11 cellular contexts compared by ENCODE assay signal in the genomic region with DNA sequence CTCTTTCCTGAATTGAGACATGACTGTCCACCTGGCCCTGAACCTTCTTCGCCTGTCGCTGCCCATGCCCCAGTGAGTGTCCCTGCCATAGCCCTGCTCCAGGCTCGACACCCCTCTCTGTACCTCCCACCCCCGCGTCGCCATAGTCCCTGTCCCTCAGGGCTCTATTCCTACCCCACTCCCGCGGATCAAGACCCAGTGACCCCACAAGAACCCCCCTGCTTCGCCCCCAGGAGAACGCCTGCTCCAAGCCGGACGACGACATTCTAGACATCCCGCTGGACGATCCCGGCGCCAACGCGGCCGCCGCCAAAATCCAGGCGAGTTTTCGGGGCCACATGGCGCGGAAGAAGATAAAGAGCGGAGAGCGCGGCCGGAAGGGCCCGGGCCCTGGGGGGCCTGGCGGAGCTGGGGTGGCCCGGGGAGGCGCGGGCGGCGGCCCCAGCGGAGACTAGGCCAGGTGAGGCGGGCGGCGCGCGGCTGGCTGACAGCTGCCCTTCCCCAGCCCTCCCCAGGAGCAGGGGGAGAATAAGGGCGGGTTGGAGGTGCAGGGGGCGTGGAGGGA. TPM values are rescaled to one million over a fixed set of nuclear protein-coding genes. Genes with fewer than 3 reads are reported as not detected.
A peak's percentile ranks its signal among the peaks of the same experiment; 100 is the strongest.
DNase-seq lines count a peak whose midpoint lies in the region; ATAC-seq and TF ChIP-seq lines count a peak whose summit lies in the region.
"Had no signal": no experiment of that assay in that cellular context is flagged by ENCODE, and none has a peak within 500 bp of the region (broad histone marks: within the 10 kb centered on the region; RNA-seq: fewer than 3 reads in every experiment).

No MANE protein-coding gene starts in this region.

- H2BK5ac ChIP-seq in neuronal stem cell (ENCODE audit: low read length) = no peak overlapping the region

- H3K14ac ChIP-seq in neuronal stem cell (ENCODE audit: low read length) = no peak overlapping the region

- H3K27me3 ChIP-seq in Caco-2 (replicated peaks; ENCODE audit: control insufficient read depth, insufficient read depth, low read length) = peaks cover 2% of the 10 kb centered on the region; the same call in 1 of the 2 replicates
- H3K27me3 ChIP-seq in PC-9 (ENCODE audit: insufficient read depth, low read depth) = no peaks in the 10 kb centered on the region
- peaks cover 0 to 3% of the 10 kb centered on the region in 2 donors for H3K27me3 ChIP-seq in esophagus (ENCODE audit: control insufficient read depth in 1 of 2, insufficient read depth in 2 of 2, low read length in 2 of 2)
- H3K27me3 ChIP-seq in neuronal stem cell (ENCODE audit: control insufficient read depth in 3 of 3, insufficient read depth in 3 of 3, low read depth in 1 of 3, low read length in 3 of 3) = peaks cover 0 to 100% (median 62%) of the 10 kb centered on the region in 3 experiments
- H3K27me3 ChIP-seq in psoas muscle (ENCODE audit: insufficient read depth in 3 of 3, low read length in 2 of 3) = peaks cover 0 to 68% (median 15%) of the 10 kb centered on the region in 3 donors

- H2AK5ac ChIP-seq in neuronal stem cell (ENCODE audit: low read depth, low read length) = peak overlapping the region; percentile 12

- peaks cover 29% of the 10 kb centered on the region for H3K4me1 ChIP-seq in Caco-2
- H3K4me1 ChIP-seq in PC-9 (replicated peaks; ENCODE audit: insufficient read depth) = peaks cover 36% of the 10 kb centered on the region
- H3K4me1 ChIP-seq in esophagus (ENCODE audit: control insufficient read depth in 2 of 2, insufficient read depth in 2 of 2, low read length in 1 of 2) = peaks cover 4 to 8% of the 10 kb centered on the region in 2 donors
- H3K4me1 ChIP-seq in neuronal stem cell (ENCODE audit: control insufficient read depth in 2 of 2, insufficient read depth in 1 of 2, low read depth in 1 of 2, low read length in 2 of 2) = peaks cover 4 to 11% of the 10 kb centered on the region in 2 donors
- peaks cover 9% of the 10 kb centered on the region for H3K4me1 ChIP-seq in psoas muscle

- H3K4me2 ChIP-seq in PC-9 (peak overlapping the region; percentile 78), neuronal stem cell (ENCODE audit: insufficient read depth, low read length, poor library complexity, severe bottlenecking) (peak overlapping the region; percentile 52)

- peak overlapping the region; percentile 86 for H2BK15ac ChIP-seq in neuronal stem cell (ENCODE audit: low read length)

- peaks cover 2% of the 10 kb centered on the region; the same call in 1 of the 2 replicates for H3K79me2 ChIP-seq in PC-9 (ENCODE audit: low read depth)

- H3K9me3 Mint-ChIP-seq in Caco-2 (ENCODE audit: unreplicated experiment) = no peaks in the 10 kb centered on the region

- H3F3A ChIP-seq in PC-9 (ENCODE audit: insufficient read depth, low read depth) = peaks cover 42% of the 10 kb centered on the region

- no peaks in the 10 kb centered on the region for H3K9me2 ChIP-seq in PC-9 (ENCODE audit: insufficient read depth)

- no peak overlapping the region for H4K91ac ChIP-seq in neuronal stem cell (ENCODE audit: low read depth, low read length, poor library complexity)

- BruUV-seq in Caco-2 (replicated peaks; lab: Mats Ljungman, UMichigan) (no TSS peak), PC-9 (replicated peaks; lab: Mats Ljungman, UMichigan) (no TSS peak)

- H3K9me3 ChIP-seq in Caco-2 (no peaks in the 10 kb centered on the region), PC-9 (ENCODE audit: insufficient read depth, low read depth) (no peaks in the 10 kb centered on the region), esophagus (ENCODE audit: control insufficient read depth in 2 of 2, insufficient read depth in 1 of 2, low read depth in 1 of 2, low read length in 1 of 2) (no peaks in the 10 kb centered on the region), neuronal stem cell (replicated peaks in 1 of 2; ENCODE audit: control insufficient read depth in 2 of 2, insufficient read depth in 1 of 2, low read depth in 1 of 2, low read length in 2 of 2) (peaks cover 2 to 16% of the 10 kb centered on the region in 2 donors), psoas muscle (no peaks in the 10 kb centered on the region)
- H3K9me3 ChIP-seq: pancreas had no signal

- H3K9ac ChIP-seq in neuronal stem cell (ENCODE audit: low read depth, low read length, poor library complexity) = no peak overlapping the region

- no peak overlapping the region for H3K27ac Mint-ChIP-seq in Caco-2 (ENCODE audit: unreplicated experiment)

- no peaks in the 10 kb centered on the region for H4K20me1 ChIP-seq in PC-9 (ENCODE audit: insufficient read depth)

- H3K4ac ChIP-seq in neuronal stem cell (ENCODE audit: low read length) = no peak overlapping the region

- peaks cover 9% of the 10 kb centered on the region for H3K36me3 Mint-ChIP-seq in Caco-2 (ENCODE audit: insufficient read depth, unreplicated experiment)

- no peak for ATAC-seq in HG03378 (IDR thresholded peaks at IDR 0.05; ENCODE audit: unreplicated experiment)
- ATAC-seq in psoas muscle = no peak

- H2AFZ ChIP-seq in PC-9 (no peak overlapping the region), neuronal stem cell (ENCODE audit: low read length) (no peak overlapping the region)

- no peak overlapping the region for H3K23ac ChIP-seq in neuronal stem cell (ENCODE audit: low read depth, low read length, poor library complexity)

- H3K4me1 Mint-ChIP-seq in Caco-2 (ENCODE audit: low read depth, unreplicated experiment) = peaks cover 17% of the 10 kb centered on the region

- 33 to 43% methylated on average over 37 to 44 of the region's 44 CpGs for WGBS in esophagus, 2 donors
- WGBS in neuronal stem cell (ENCODE audit: extremely low coverage in 2 of 2, insufficient read length in 2 of 2, insufficient replicate concordance in 1 of 2), 2 donors = no CpG with 5 or more reads among the region's 44 CpGs
- WGBS in psoas muscle, 3 donors = 29 to 39% (median 36%) methylated on average over 43 to 44 of the region's 44 CpGs

- peak overlapping the region; percentile 84 for H3K4me3 Mint-ChIP-seq in Caco-2 (ENCODE audit: unreplicated experiment)

- H3K4me3 ChIP-seq in Caco-2 (ENCODE audit: low read depth, low read length) (peak overlapping the region; percentile 57), PC-9 (no peak overlapping the region), esophagus (ENCODE audit: low read depth in 1 of 2, low read length in 2 of 2) (peak overlapping the region; percentile 10 to 53), neuronal stem cell (ENCODE audit: low read length in 2 of 2) (no peak overlapping the region), psoas muscle (no peak overlapping the region)

- peaks cover 11% of the 10 kb centered on the region for H3K27me3 Mint-ChIP-seq in Caco-2 (ENCODE audit: insufficient read depth, unreplicated experiment)

- H3K36me3 ChIP-seq in Caco-2 (ENCODE audit: control insufficient read depth, insufficient read depth, low read length) = no peaks in the 10 kb centered on the region
- H3K36me3 ChIP-seq in PC-9 (ENCODE audit: low read depth) = 0 out of 2 replicates have a peak, but pooled peaks cover 3% of the 10 kb centered on the region
- H3K36me3 ChIP-seq in esophagus (ENCODE audit: control insufficient read depth in 2 of 2, insufficient read depth in 2 of 2, low read length in 1 of 2) = no peaks in the 10 kb centered on the region
- H3K36me3 ChIP-seq in neuronal stem cell (replicated peaks in 1 of 2; ENCODE audit: control insufficient read depth in 2 of 2, insufficient read depth in 2 of 2, low read length in 2 of 2) = peaks cover 0 to 20% of the 10 kb centered on the region in 2 donors
- H3K36me3 ChIP-seq in psoas muscle (ENCODE audit: insufficient read depth in 1 of 2, low read depth in 1 of 2) = no peaks in the 10 kb centered on the region
- H3K36me3 ChIP-seq: pancreas had no signal

- no peak overlapping the region for H4K8ac ChIP-seq in neuronal stem cell (ENCODE audit: low read depth, low read length)

- no peak overlapping the region for H2BK120ac ChIP-seq in neuronal stem cell (ENCODE audit: low read depth, low read length)

- TF ChIP-seq CTCF in Caco-2 (IDR thresholded peaks at IDR 0.05; ENCODE audit: insufficient read depth in 1 of 2, low read depth in 1 of 2, low read length in 1 of 2, severe bottlenecking in 1 of 2, unreplicated experiment in 1 of 2) (no peak), PC-9 (conservative IDR thresholded peaks at IDR 0.05) (no peak), psoas muscle (IDR thresholded peaks at IDR 0.05) (no peak)

- DNase-seq in Caco-2 (no peak), PC-9 (no peak), neuronal stem cell (ENCODE audit: low spot score) (no peak), NOMO-1 (lab: John Stamatoyannopoulos, UW; ENCODE audit: unreplicated experiment in 2 of 2) (no peak), psoas muscle (no peak), SK-N-DZ (ENCODE audit: low spot score) (no peak)
- DNase-seq: NCI-H1417 treated with DMSO at 0.1 percent for 48 hours had no signal

- CTCF ChIA-PET in Caco-2 (lab: Charles Lee) = interaction anchor here (0.5 to 2.2 kb wide), 12 partner anchors 13 to 901 kb away, joined by 3 to 71 read pairs (median 5); partner anchors contain the start of genes ESAM, MSANTD2, ROBO3 and SIAE
- CTCF ChIA-PET in PC-9 (lab: Charles Lee) = interaction anchor here (1.0 kb wide), 1 partner anchor 17 kb away, joined by 3 read pairs; the partner anchor contains the start of gene ESAM

- H3K27ac ChIP-seq in PC-9 (no peak overlapping the region), esophagus (ENCODE audit: low read depth in 2 of 2, low read length in 1 of 2) (no peak overlapping the region), neuronal stem cell (replicated peaks; ENCODE audit: low read length) (no peak overlapping the region), psoas muscle (no peak overlapping the region)
- H3K27ac ChIP-seq: pancreas, SK-N-MC had no signal

- H3K79me1 ChIP-seq in neuronal stem cell (ENCODE audit: low read depth, low read length) = no peaks in the 10 kb centered on the region

- peak overlapping the region; percentile 68 for H3K18ac ChIP-seq in neuronal stem cell (ENCODE audit: low read length)

- intact Hi-C loops in Caco-2 (cut with micrococcal nuclease; ENCODE audit: unreplicated experiment) (no loop called here), PC-9 (cut with micrococcal nuclease; ENCODE audit: unreplicated experiment) (loop anchor here (5.0 to 10.0 kb wide), 2 partner anchors 49 to 847 kb away; partner anchors contain the start of gene STT3A), psoas muscle (cut with DNase I) (no loop called here)

- H2BK12ac ChIP-seq in neuronal stem cell (ENCODE audit: low read length) = no peak overlapping the region

- POLR2A ChIA-PET in Caco-2 (lab: Charles Lee) = interaction anchor here (1.7 to 2.1 kb wide), 2 partner anchors 55 to 72 kb away, joined by 6 to 14 read pairs; partner anchors contain the start of genes MSANTD2, SIAE and SPA17
- POLR2A ChIA-PET in PC-9 (lab: Charles Lee; ENCODE audit: unreplicated experiment) = interaction anchor here (0.6 kb wide), 1 partner anchor 71 kb away, joined by 7 read pairs; no protein-coding TSS in a partner anchor

RNA-seq across cellular contexts. Expression of gene NRGN, which starts 5.6 kb away (rescaled TPM):
- 5.7 and 7.8 TPM in 2 replicates for total RNA-seq in Caco-2 (2022)
- total RNA-seq in PC-9 (2021) = 6.8 and 10.2 TPM in 2 replicates
- 1 to 10 TPM; 1.6 to 3.1 TPM for polyA plus RNA-seq in esophagus
- polyA plus RNA-seq in neuronal stem cell (2013, experiment 1 of 2) = 11.4 TPM
- 11.7 TPM for polyA plus RNA-seq in neuronal stem cell (2013, experiment 2 of 2)
- 1 to 10 TPM in 2 of 4 donors, under 1 TPM in 2; 0.89 to 2.1 (median 1.2) TPM for total RNA-seq in psoas muscle
- 1 to 10 TPM in 2 of 3 donors, under 1 TPM in 1; 0.69 to 1.7 (median 1.0) TPM for polyA plus RNA-seq in psoas muscle
- 4.6 and 5.8 TPM in 2 replicates for polyA plus RNA-seq in SK-N-DZ (2014; cell fraction: cytosol; rRNA removed)
- 4.3 and 7.7 TPM in 2 replicates for polyA plus RNA-seq in SK-N-DZ (2014; cell fraction: nucleus; rRNA removed)

RNA-seq across cellular contexts. Expression of gene VSIG2, which starts 6.7 kb away (rescaled TPM):
- total RNA-seq in Caco-2 (2022) (0.28 TPM in 1 of 2 replicates, not detected in the other), PC-9 (2021) (12.4 and 13.6 TPM in 2 replicates), psoas muscle (under 1 TPM; 0.30 to 0.58 (median 0.37) TPM)
- polyA plus RNA-seq in esophagus (10 to 100 TPM in 1 of 2 donors, 1 to 10 TPM in 1; 9.7 to 51.4 TPM), psoas muscle (under 1 TPM; 0.15 to 0.36 (median 0.17) TPM)
- not detected for polyA plus RNA-seq in neuronal stem cell (2013, experiment 1 of 2)
- not detected for polyA plus RNA-seq in neuronal stem cell (2013, experiment 2 of 2)
- polyA plus RNA-seq in SK-N-DZ (2014; cell fraction: cytosol; rRNA removed) = 0.21 and 0.41 TPM in 2 replicates
- 1.2 and 2.7 TPM in 2 replicates for polyA plus RNA-seq in SK-N-DZ (2014; cell fraction: nucleus; rRNA removed)

RNA-seq across cellular contexts. Expression of gene ESAM, which starts 16.7 kb away (rescaled TPM):
- total RNA-seq in Caco-2 (2022) (5.3 and 6.1 TPM in 2 replicates), PC-9 (2021) (13.5 and 15.3 TPM in 2 replicates), psoas muscle (10 to 100 TPM; 20.1 to 35.5 (median 28.8) TPM)
- polyA plus RNA-seq in esophagus (10 to 100 TPM; 16.8 to 34.1 TPM), psoas muscle (10 to 100 TPM; 18.4 to 37.2 (median 26.2) TPM)
- polyA plus RNA-seq in neuronal stem cell (2013, experiment 1 of 2) = 0.07 TPM
- polyA plus RNA-seq in neuronal stem cell (2013, experiment 2 of 2) = 0.07 TPM
- 0.27 TPM in 1 of 2 replicates, not detected in the other for polyA plus RNA-seq in SK-N-DZ (2014; cell fraction: cytosol; rRNA removed)
- 0.22 and 0.64 TPM in 2 replicates for polyA plus RNA-seq in SK-N-DZ (2014; cell fraction: nucleus; rRNA removed)

RNA-seq across cellular contexts. Expression of gene MSANTD2, which starts 54.9 kb away (rescaled TPM):
- total RNA-seq in Caco-2 (2022) (28.3 and 33.2 TPM in 2 replicates), PC-9 (2021) (16.9 and 18.1 TPM in 2 replicates), psoas muscle (1 to 10 TPM; 3.0 to 4.5 (median 4.1) TPM)
- polyA plus RNA-seq in esophagus (1 to 10 TPM; 3.8 to 9.3 TPM), psoas muscle (1 to 10 TPM; 2.8 to 5.4 (median 4.0) TPM)
- 14.2 TPM for polyA plus RNA-seq in neuronal stem cell (2013, experiment 1 of 2)
- polyA plus RNA-seq in neuronal stem cell (2013, experiment 2 of 2) = 14.6 TPM
- polyA plus RNA-seq in SK-N-DZ (2014; cell fraction: cytosol; rRNA removed) = 9.6 and 12.7 TPM in 2 replicates
- 35.3 and 43.4 TPM in 2 replicates for polyA plus RNA-seq in SK-N-DZ (2014; cell fraction: nucleus; rRNA removed)

Comparison
In these comparisons a context has a peak if more than half of its experiments do, and no peak if none do; other contexts are left out.
1. H3K4me3 ChIP-seq: peak in Caco-2 (single experiment) and esophagus (2 of 2); none in PC-9 (single experiment), neuronal stem cell (0 of 2) and psoas muscle (single experiment).